In genomic region chr5:171387970-171388815, GRCh38 we compare ENCODE assay signal across 7 cellular contexts. TPM values are rescaled to one million over a fixed set of nuclear protein-coding genes. Genes with fewer than 3 reads are reported as not detected.
A peak's percentile ranks its signal among the peaks of the same experiment; 100 is the strongest.
DNase-seq lines count a peak whose midpoint lies in the region; ATAC-seq and TF ChIP-seq lines count a peak whose summit lies in the region.

No MANE protein-coding gene starts in this region.

- in situ Hi-C loops in T47D (cut with HindIII; ENCODE audit: low pct_unique_long_range_greater_than_20kb, low sequenced_read_pairs): no loop called here

- TF ChIP-seq CTCF in VCaP (conservative IDR thresholded peaks at IDR 0.05): no peak
- no peak for TF ChIP-seq CTCF in smooth muscle cell (IDR thresholded peaks at IDR 0.05; ENCODE audit: borderline replicate concordance, insufficient read depth, poor library complexity, severe bottlenecking)

- H3K9ac ChIP-seq in smooth muscle cell (ENCODE audit: low read depth): peak overlapping the region; percentile 89

- peak overlapping the region; percentile 98 for H3K4me2 ChIP-seq in smooth muscle cell

- DNase-seq in NCI-H1105 treated with DMSO at 0.1 percent for 48 hours (lab: John Stamatoyannopoulos, UW): peak; percentile 13
- DNase-seq in T47D (ENCODE audit: low read depth in 1 of 2, low spot score in 1 of 2): peak; percentile 41 to 92
- peak; percentile 54 for DNase-seq in iPS-NIHi7 (ENCODE audit: extremely low spot score)
- DNase-seq in smooth muscle cell (lab: John Stamatoyannopoulos, UW; ENCODE audit: unreplicated experiment): peak; percentile 52

- ATAC-seq in HG02571 (IDR thresholded peaks at IDR 0.05; ENCODE audit: unreplicated experiment): peak; percentile 33

- H3K27ac ChIP-seq in VCaP (peak overlapping the region; percentile 87), smooth muscle cell (ENCODE audit: low read depth) (peak overlapping the region; percentile 91)

- no peaks in the 10 kb centered on the region for H3K27me3 ChIP-seq in smooth muscle cell (ENCODE audit: low read depth)

- no peak overlapping the region for H2AFZ ChIP-seq in smooth muscle cell (ENCODE audit: low read depth)

- H4K20me1 ChIP-seq in smooth muscle cell (ENCODE audit: low read depth): peaks cover 54% of the 10 kb centered on the region

- H3K4me1 ChIP-seq in smooth muscle cell (ENCODE audit: low read depth): peaks cover 30% of the 10 kb centered on the region

- H3K4me3 ChIP-seq in smooth muscle cell: peak overlapping the region; percentile 76

- no peaks in the 10 kb centered on the region for H3K9me3 ChIP-seq in smooth muscle cell (replicated peaks; ENCODE audit: low read depth)

- peak; percentile 56 for TF ChIP-seq POLR2A in GM15510 (IDR thresholded peaks at IDR 0.05; ENCODE audit: borderline replicate concordance, extremely low read depth, insufficient read length)

- H3F3A ChIP-seq in smooth muscle cell (ENCODE audit: low read depth): peaks cover 3% of the 10 kb centered on the region

- 1% methylated on average over 49 of the region's 56 CpGs for WGBS in smooth muscle cell (ENCODE audit: low lambda C conversion rate)

- H3K79me2 ChIP-seq in smooth muscle cell (ENCODE audit: low read depth): peaks cover 55% of the 10 kb centered on the region

- H3K36me3 ChIP-seq in smooth muscle cell (ENCODE audit: low read depth): peaks cover 6% of the 10 kb centered on the region

RNA-seq across cellular contexts. Expression of gene NPM1, which starts 0.5 kb away (rescaled TPM):
- 856 and 2,459 TPM in 2 replicates for total RNA-seq in smooth muscle cell
- polyA plus RNA-seq in smooth muscle cell: 330 and 360 TPM in 2 replicates

RNA-seq across cellular contexts. Expression of gene FGF18, which starts 31.3 kb away (rescaled TPM):
- not detected in 2 replicates for total RNA-seq in smooth muscle cell
- polyA plus RNA-seq in smooth muscle cell: 0.21 TPM in 1 of 2 replicates, not detected in the other

Comparison
In these comparisons a context has a peak if more than half of its experiments do, and no peak if none do; other contexts are left out.
1. Peak in every context shown above with its lines: DNase-seq, ATAC-seq, H3K4me3 ChIP-seq and H3K27ac ChIP-seq.
2. DNase-seq: peak in every context shown above with its lines; median percentile 66 in T47D; 54 in iPS-NIHi7; 52 in smooth muscle cell; 13 in NCI-H1105 treated with DMSO at 0.1 percent for 48 hours.